18 cellular contexts compared by ENCODE assay signal in genomic region chr15:69032703-69033373, GRCh38. TPM values are rescaled to one million over a fixed set of nuclear protein-coding genes. Genes with fewer than 3 reads are reported as not detected.
DNase-seq lines count a peak whose midpoint lies in the region; ATAC-seq lines count a peak whose summit lies in the region.
"Had no signal": no experiment of that assay in that cellular context is flagged by ENCODE, and none has a peak within 500 bp of the region (broad histone marks: within the 10 kb centered on the region; RNA-seq: fewer than 3 reads in every experiment).

No MANE protein-coding gene starts in this region.

- no peaks in the 10 kb centered on the region for H3K9me3 Mint-ChIP-seq in activated CD8-positive, alpha-beta memory T cell treated with anti-CD3 and anti-CD28 coated beads, Interleukin-2, amount 10 ng/mL, durations not matched to agents 7 days and 5 days (ENCODE audit: low read depth)

- no peak overlapping the region for H3K27ac Mint-ChIP-seq in activated CD8-positive, alpha-beta memory T cell treated with anti-CD3 and anti-CD28 coated beads, Interleukin-2, amount 10 ng/mL, durations not matched to agents 7 days and 5 days

- H3K4me1 Mint-ChIP-seq in activated CD8-positive, alpha-beta memory T cell treated with anti-CD3 and anti-CD28 coated beads, Interleukin-2, amount 10 ng/mL, durations not matched to agents 7 days and 5 days, result peaks cover 14% of the 10 kb centered on the region

- peak overlapping the region; percentile 12 for H3K27ac ChIP-seq in epithelial cell of prostate
- H3K27ac ChIP-seq: GM23248 had no signal

- H3K4me3 Mint-ChIP-seq in activated CD8-positive, alpha-beta memory T cell treated with anti-CD3 and anti-CD28 coated beads, Interleukin-2, amount 10 ng/mL, durations not matched to agents 7 days and 5 days, result no peak overlapping the region

- CTCF ChIA-PET in activated CD8-positive, alpha-beta memory T cell treated with anti-CD3 and anti-CD28 coated beads, Interleukin-2, amount 10 ng/mL, durations not matched to agents 7 days and 5 days (lab: Charles Lee), result interaction anchor here (0.6 to 2.0 kb wide), 4 partner anchors 14 to 1534 kb away, joined by 3 to 8 read pairs (median 4); no protein-coding TSS in a partner anchor

- H3K36me3 Mint-ChIP-seq in activated CD8-positive, alpha-beta memory T cell treated with anti-CD3 and anti-CD28 coated beads, Interleukin-2, amount 10 ng/mL, durations not matched to agents 7 days and 5 days, result no peaks in the 10 kb centered on the region

- peaks cover 48% of the 10 kb centered on the region for H3K27me3 Mint-ChIP-seq in activated CD8-positive, alpha-beta memory T cell treated with anti-CD3 and anti-CD28 coated beads, Interleukin-2, amount 10 ng/mL, durations not matched to agents 7 days and 5 days

- DNase-seq in activated CD8-positive, alpha-beta memory T cell treated with anti-CD3 and anti-CD28 coated beads, Interleukin-2, amount 10 ng/mL, durations not matched to agents 7 days and 5 days, result peak; percentile 12
- DNase-seq in activated CD8-positive, alpha-beta memory T cell treated with anti-CD3 and anti-CD28 coated beads, Interleukin-2, amount 50 U/mL, for 4 hours, result no peak
- peak; percentile 11 for DNase-seq in M059J (ENCODE audit: low read depth)
- DNase-seq in epithelial cell of prostate (ENCODE audit: low read depth, low spot score), result no peak
- no peak for DNase-seq in NCI-H510A treated with DMSO at 0.1 percent for 48 hours (lab: John Stamatoyannopoulos, UW)
- DNase-seq in NCI-H526 treated with DMSO at 0.1 percent for 48 hours (lab: John Stamatoyannopoulos, UW), result no peak
- no peak for DNase-seq in NCI-H1048 (lab: John Stamatoyannopoulos, UW)
- DNase-seq: C1 segment of cervical spinal cord, DMS 273 treated with DMSO at 0.1 percent for 48 hours, GF-D8, NCI-H1092, NCI-H146, NCI-H2081, NCI-H526, SHP77, SK-N-SH had no signal

- ATAC-seq in activated CD8-positive, alpha-beta memory T cell treated with anti-CD3 and anti-CD28 coated beads, Interleukin-2, amount 10 ng/mL, durations not matched to agents 7 days and 5 days, result no peak

RNA-seq across cellular contexts. Expression of gene NOX5, which starts 18.3 kb away (rescaled TPM):
- total RNA-seq in activated CD8-positive, alpha-beta memory T cell treated with anti-CD3 and anti-CD28 coated beads, Interleukin-2, amount 10 ng/mL, durations not matched to agents 7 days and 5 days, result under 1 TPM in 1 of 2 experiments, not detected in 1; 0.06 TPM
- total RNA-seq in M059J (2014; rRNA removed; shearing (Covaris generic)), result 0.34 and 1.1 TPM in 2 replicates
- total RNA-seq: A673 had no signal

Comparison
In these comparisons a context has a peak if more than half of its experiments do, and no peak if none do; other contexts are left out.
1. DNase-seq: peak in activated CD8-positive, alpha-beta memory T cell treated with anti-CD3 and anti-CD28 coated beads, Interleukin-2, amount 10 ng/mL, durations not matched to agents 7 days and 5 days (single experiment) and M059J (single experiment); none in activated CD8-positive, alpha-beta memory T cell treated with anti-CD3 and anti-CD28 coated beads, Interleukin-2, amount 50 U/mL, for 4 hours (single experiment), epithelial cell of prostate (single experiment), NCI-H510A treated with DMSO at 0.1 percent for 48 hours (single experiment), NCI-H526 treated with DMSO at 0.1 percent for 48 hours (single experiment) and NCI-H1048 (single experiment).